8 cellular contexts compared by ENCODE assay signal in the genomic region with DNA sequence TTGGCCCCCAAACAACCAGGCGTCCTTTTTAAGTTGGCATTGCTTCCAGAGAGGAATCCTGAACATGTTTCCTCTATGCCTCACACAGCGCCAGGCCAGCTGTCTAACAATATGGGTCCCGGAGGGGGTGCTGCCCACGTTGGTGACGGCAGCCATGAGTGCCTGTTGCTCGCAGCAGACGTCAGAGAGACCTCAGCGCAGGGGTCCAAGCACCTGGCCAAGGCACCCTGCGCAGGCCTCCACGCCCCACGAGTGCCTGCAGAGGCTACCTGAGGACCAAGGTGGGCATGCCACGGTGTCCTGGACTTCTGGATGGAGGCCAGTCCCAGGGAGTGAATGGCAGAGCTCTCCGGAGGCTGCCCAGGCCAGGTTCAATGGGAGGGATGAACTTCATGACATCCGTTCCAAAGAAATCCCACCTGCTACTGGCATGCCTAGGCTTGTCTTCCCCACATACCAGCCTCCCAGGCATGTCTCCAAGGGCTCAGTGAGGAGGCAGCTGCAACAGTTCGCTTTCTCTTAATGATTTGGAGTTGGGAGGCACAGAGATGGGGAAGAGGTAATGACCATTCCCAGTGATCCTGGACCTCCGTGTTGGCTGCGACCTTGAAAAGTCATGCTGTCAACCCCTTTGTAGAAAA. TPM values are rescaled to one million over a fixed set of nuclear protein-coding genes. Genes with fewer than 3 reads are reported as not detected.
DNase-seq lines count a peak whose midpoint lies in the region; ATAC-seq, FAIRE-seq and TF ChIP-seq lines count a peak whose summit lies in the region.

No MANE protein-coding gene starts in this region.

- H3K36me3 ChIP-seq in astrocyte (ENCODE audit: insufficient read depth, low read length) = no peaks in the 10 kb centered on the region
- H3K36me3 ChIP-seq in muscle layer of colon (ENCODE audit: insufficient read depth, low read length) = no peaks in the 10 kb centered on the region

- H3K36me3 Mint-ChIP-seq in astrocyte (ENCODE audit: low read depth, unreplicated experiment) = peaks cover 6% of the 10 kb centered on the region

- no peak overlapping the region for H3K4me3 ChIP-seq in astrocyte (ENCODE audit: insufficient read depth, low read depth, low read length)
- peak overlapping the region in 1 of 2 donors; percentile 43 for H3K4me3 ChIP-seq in muscle layer of colon (ENCODE audit: low read depth in 1 of 2, low read length in 2 of 2)

- FAIRE-seq in astrocyte (lab: Jason Lieb, UNC) = no peak

- H3K9me3 ChIP-seq in astrocyte (ENCODE audit: insufficient read depth, low read depth, low read length) = no peaks in the 10 kb centered on the region
- H3K9me3 ChIP-seq in muscle layer of colon (ENCODE audit: low read length) = no peaks in the 10 kb centered on the region

- no peaks in the 10 kb centered on the region for H3K27me3 Mint-ChIP-seq in astrocyte (ENCODE audit: low read depth, unreplicated experiment)

- no peaks in the 10 kb centered on the region for H4K20me1 ChIP-seq in astrocyte (ENCODE audit: insufficient read depth, low read length)

- H3K9ac ChIP-seq in astrocyte (ENCODE audit: low read length) (peak overlapping the region; percentile 63), muscle layer of colon (ENCODE audit: low read length) (no peak overlapping the region)

- no peak for TF ChIP-seq CTCF in astrocyte (IDR thresholded peaks at IDR 0.05; ENCODE audit: insufficient read depth, low read depth, low read length)

- peak overlapping the region; percentile 72 for H3K27ac ChIP-seq in astrocyte (ENCODE audit: low read depth, low read length)
- peak overlapping the region; percentile 75 for H3K27ac ChIP-seq in muscle layer of colon (ENCODE audit: low read depth, low read length)

- H3K4me3 Mint-ChIP-seq in astrocyte (ENCODE audit: unreplicated experiment) = peak overlapping the region; percentile 67

- DNase-seq in COLO668 (lab: John Stamatoyannopoulos, UW; ENCODE audit: unreplicated experiment) (peak; percentile 75), NCI-H1694 treated with DMSO at 0.1 percent for 48 hours (lab: John Stamatoyannopoulos, UW) (peak; percentile 96), astrocyte (ENCODE audit: low read depth) (peak; percentile 54), MV-4-11 (lab: John Stamatoyannopoulos, UW) (no peak), NAMALWA (ENCODE audit: low spot score) (no peak)

- H2AFZ ChIP-seq in astrocyte (ENCODE audit: low read depth, low read length) = peak overlapping the region; percentile 1

- peaks cover 50% of the 10 kb centered on the region for H3K4me1 Mint-ChIP-seq in astrocyte (ENCODE audit: low read depth, unreplicated experiment)

- ATAC-seq in GM18861 (IDR thresholded peaks at IDR 0.05; ENCODE audit: unreplicated experiment) (no peak), HG02870 (IDR thresholded peaks at IDR 0.05; ENCODE audit: unreplicated experiment) (no peak)

- peak overlapping the region; percentile 74 for H3K4me2 ChIP-seq in astrocyte (ENCODE audit: low read length)

- peaks cover 5% of the 10 kb centered on the region for H3K79me2 ChIP-seq in astrocyte (ENCODE audit: insufficient read depth, low read length)

- H3K9me3 Mint-ChIP-seq in astrocyte (ENCODE audit: unreplicated experiment) = no peaks in the 10 kb centered on the region

- H3K27ac Mint-ChIP-seq in astrocyte (ENCODE audit: unreplicated experiment) = peak overlapping the region; percentile 87

- H3K4me1 ChIP-seq in astrocyte (ENCODE audit: insufficient read depth, low read length) (peaks cover 37% of the 10 kb centered on the region), muscle layer of colon (ENCODE audit: insufficient read depth, low read length) (peaks cover 30% of the 10 kb centered on the region)

- H3K27me3 ChIP-seq in astrocyte (ENCODE audit: insufficient read depth, low read length) (no peaks in the 10 kb centered on the region), muscle layer of colon (ENCODE audit: control insufficient read depth in 1 of 2, insufficient read depth in 2 of 2, low read length in 2 of 2) (no peaks in the 10 kb centered on the region)

RNA-seq across cellular contexts. Expression of gene FOXN3, which starts 11.6 kb away (rescaled TPM):
- 105 and 122 TPM in 2 replicates for total RNA-seq in astrocyte

Comparison
In these comparisons a context has a peak if more than half of its experiments do, and no peak if none do; other contexts are left out.
1. DNase-seq: peak in COLO668 (single experiment), NCI-H1694 treated with DMSO at 0.1 percent for 48 hours (single experiment) and astrocyte (single experiment); none in MV-4-11 (single experiment) and NAMALWA (single experiment).